8 cellular contexts compared by ENCODE assay signal in genomic region chr13:50793026-50793425, GRCh38. TPM values are rescaled to one million over a fixed set of nuclear protein-coding genes. Genes with fewer than 3 reads are reported as not detected.
"Had no signal": no experiment of that assay in that cellular context is flagged by ENCODE, and none has a peak within 500 bp of the region (broad histone marks: within the 10 kb centered on the region; RNA-seq: fewer than 3 reads in every experiment).

No MANE protein-coding gene starts in this region.

- H3K4me3 ChIP-seq: GM12878 had no signal

- ATAC-seq: GM12878 had no signal

- DNase-seq: GDM1, GF-D8 had no signal

- FAIRE-seq: G401.6, GM12878, GM12891, GM12892, GM19239 had no signal

RNA-seq across cellular contexts. Expression of gene DLEU7, which starts 50.5 kb away (rescaled TPM):
- total RNA-seq: G401, GM12878 had no signal
- polyA plus RNA-seq: GM12878 had no signal
